Comparison of ENCODE assay signal across 8 cellular contexts in the genomic region with DNA sequence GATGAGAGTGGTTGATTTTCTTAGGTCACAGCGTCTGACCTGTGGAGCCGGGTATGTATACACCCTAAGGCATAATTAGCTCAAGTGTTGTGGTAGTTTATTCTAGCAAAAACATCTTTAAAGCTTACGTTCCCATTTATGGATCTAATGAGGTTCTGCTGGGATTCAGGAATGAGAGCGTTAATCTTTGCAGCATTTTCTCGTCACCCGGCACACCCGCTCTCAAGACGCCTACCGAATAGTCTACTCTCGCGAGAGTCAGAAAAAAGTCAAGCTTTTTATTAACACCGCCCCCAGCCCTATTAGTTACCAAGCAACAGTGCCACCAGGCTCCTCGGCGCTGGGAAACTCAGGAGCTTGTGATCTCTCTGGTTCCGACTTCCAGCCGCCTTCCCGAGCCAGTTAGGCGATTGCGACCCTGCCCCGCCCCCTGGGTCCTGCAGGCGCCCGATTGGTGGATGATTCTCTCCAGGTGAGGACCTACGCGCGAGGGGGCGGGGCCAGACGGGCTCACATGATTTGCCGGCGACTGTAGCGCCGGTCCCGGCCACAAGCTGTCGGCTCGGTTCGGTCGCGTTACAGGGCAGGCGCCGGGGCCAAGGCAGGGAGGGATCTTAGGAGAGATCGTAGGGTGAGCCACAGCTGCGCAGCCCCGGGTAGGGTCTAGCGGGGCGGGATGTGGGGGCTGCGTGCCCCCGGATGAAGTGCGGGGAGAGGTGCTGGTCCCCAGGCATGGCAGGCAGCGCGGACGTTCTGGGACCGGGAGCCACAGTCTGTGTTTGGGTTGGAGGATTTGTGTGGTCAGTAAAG. TPM values are rescaled to one million over a fixed set of nuclear protein-coding genes. Genes with fewer than 3 reads are reported as not detected.
DNase-seq lines count a peak whose midpoint lies in the region; ATAC-seq and FAIRE-seq lines count a peak whose summit lies in the region.

A gene (plus strand): TSS at position 540 of the 810 bp plus-strand sequence. CDS start 1,443 bp downstream, outside the sequence.

- peaks cover 46% of the 10 kb centered on the region for H3K4me1 Mint-ChIP-seq in central memory CD8-positive, alpha-beta T cell
- peaks cover 38 to 57% of the 10 kb centered on the region in 2 donors for H3K4me1 Mint-ChIP-seq in immature natural killer cell

- 0 to 1% (median 0%) methylated on average over 50 to 51 of the region's 51 CpGs for WGBS in small intestine, 3 donors

- no peaks in the 10 kb centered on the region for H3K9me3 ChIP-seq in small intestine (ENCODE audit: control insufficient read depth, low read depth)

- peaks cover 27% of the 10 kb centered on the region for H3K79me2 ChIP-seq in ACC112 (ENCODE audit: control insufficient read depth, insufficient read depth, low read length, unreplicated experiment)

- peak within 1 kb of the TSS; percentile 98 for H3K27ac Mint-ChIP-seq in central memory CD8-positive, alpha-beta T cell (ENCODE audit: low read depth)
- H3K27ac Mint-ChIP-seq in immature natural killer cell = peak within 1 kb of the TSS; percentile 88 to 97 (median 94)

- FAIRE-seq in small intestine (lab: Jason Lieb, UNC) = no peak

- H3K4me3 ChIP-seq in ACC112 (ENCODE audit: low read depth, low read length) = peak within 1 kb of the TSS; percentile 93
- peak within 1 kb of the TSS; percentile 77 to 78 for H3K4me3 ChIP-seq in small intestine (ENCODE audit: low read depth in 1 of 2, low read length in 2 of 2)

- H3K27ac ChIP-seq in ACC112 (ENCODE audit: low read depth, low read length) = no peak within 1 kb of the TSS
- peak within 1 kb of the TSS; percentile 92 to 96 for H3K27ac ChIP-seq in small intestine (ENCODE audit: low read depth in 1 of 2, low read length in 1 of 2)

- H3K27me3 Mint-ChIP-seq in central memory CD8-positive, alpha-beta T cell = peaks cover 9% of the 10 kb centered on the region
- H3K27me3 Mint-ChIP-seq in immature natural killer cell (ENCODE audit: low read depth in 3 of 3) = peaks cover 0 to 10% (median 9%) of the 10 kb centered on the region in 3 donors

- DNase-seq in NCI-H2227 (lab: John Stamatoyannopoulos, UW; ENCODE audit: unreplicated experiment) = peak; percentile 99
- peak; percentile 89 to 92 for DNase-seq in central memory CD8-positive, alpha-beta T cell (ENCODE audit: low spot score in 2 of 2)
- DNase-seq in immature natural killer cell = peak; percentile 92 to 93 (median 93)
- DNase-seq in small intestine = peak; percentile 100

- no peaks in the 10 kb centered on the region for H3K9me3 Mint-ChIP-seq in central memory CD8-positive, alpha-beta T cell
- no peaks in the 10 kb centered on the region for H3K9me3 Mint-ChIP-seq in immature natural killer cell

- H3K27me3 ChIP-seq in ACC112 (ENCODE audit: insufficient read depth, low read length) = no peaks in the 10 kb centered on the region
- no peaks in the 10 kb centered on the region for H3K27me3 ChIP-seq in small intestine (ENCODE audit: control insufficient read depth in 2 of 2, insufficient read depth in 2 of 2, low read length in 2 of 2)

- peaks cover 25% of the 10 kb centered on the region for H3K4me1 ChIP-seq in ACC112 (ENCODE audit: control insufficient read depth, insufficient read depth, low read length, unreplicated experiment)
- peaks cover 1 to 8% of the 10 kb centered on the region in 2 donors for H3K4me1 ChIP-seq in small intestine (ENCODE audit: control insufficient read depth in 2 of 2, insufficient read depth in 1 of 2, low read depth in 1 of 2, low read length in 1 of 2)

- ATAC-seq in GM18870 (IDR thresholded peaks at IDR 0.05; ENCODE audit: unreplicated experiment) (peak; percentile 59), HG03103 (IDR thresholded peaks at IDR 0.05; ENCODE audit: low read depth, unreplicated experiment) (peak; percentile 62)
- peak; percentile 86 to 87 for ATAC-seq in activated CD4-positive, CD25-positive, alpha-beta regulatory T cell treated with anti-CD3 and anti-CD28 coated beads, Interleukin-2, amount 50 U/mL, for 24 hours
- ATAC-seq in central memory CD8-positive, alpha-beta T cell (replicated peaks; ENCODE audit: extremely low read depth, poor library complexity, severe bottlenecking) = peak; percentile 83

- peak within 1 kb of the TSS; percentile 100 for H3K4me3 Mint-ChIP-seq in central memory CD8-positive, alpha-beta T cell
- peak within 1 kb of the TSS; percentile 93 to 100 (median 99) for H3K4me3 Mint-ChIP-seq in immature natural killer cell

- H2AFZ ChIP-seq in ACC112 (ENCODE audit: low read length, unreplicated experiment) = peak within 1 kb of the TSS; percentile 99

- H3K36me3 Mint-ChIP-seq in central memory CD8-positive, alpha-beta T cell (ENCODE audit: insufficient read depth) = peaks cover 19% of the 10 kb centered on the region
- H3K36me3 Mint-ChIP-seq in immature natural killer cell = peaks cover 0 to 8% (median 0%) of the 10 kb centered on the region in 3 donors

- H3K36me3 ChIP-seq in ACC112 (ENCODE audit: insufficient read depth, low read length) (peaks cover 16% of the 10 kb centered on the region; the same call in 1 of the 2 replicates), small intestine (ENCODE audit: control insufficient read depth in 2 of 2, insufficient read depth in 2 of 2, low read length in 2 of 2) (peaks cover 0 to 4% of the 10 kb centered on the region in 2 donors)

RNA-seq across cellular contexts. Expression of the gene that starts here (rescaled TPM):
- 1 to 10 TPM in 2 of 3 donors, under 1 TPM in 1; 0.94 to 1.8 (median 1.4) TPM for polyA plus RNA-seq in immature natural killer cell
- 10 to 100 TPM; 20.0 to 38.5 (median 23.4) TPM for polyA plus RNA-seq in small intestine

Comparison
In these comparisons a context has a peak if more than half of its experiments do, and no peak if none do; other contexts are left out.
1. RNA of the gene that starts here (polyA plus RNA-seq): 20.0 to 38.5 TPM in small intestine; 0.94 to 1.8 TPM in immature natural killer cell; every median in the first group is over 4 times any median in the second.
2. Peak in every context shown above with its lines, with median percentiles within 50 percentile points of each other: ATAC-seq and DNase-seq.